ENCODE assay signal across 19 cellular contexts in genomic region chr16:19242987-19243386, GRCh38. TPM values are rescaled to one million over a fixed set of nuclear protein-coding genes. Genes with fewer than 3 reads are reported as not detected.
DNase-seq lines count a peak whose midpoint lies in the region; ATAC-seq and TF ChIP-seq lines count a peak whose summit lies in the region.
"Had no signal": no experiment of that assay in that cellular context is flagged by ENCODE, and none has a peak within 500 bp of the region (broad histone marks: within the 10 kb centered on the region; RNA-seq: fewer than 3 reads in every experiment).

No MANE protein-coding gene starts in this region.

- H3K9me3 ChIP-seq in HCT116 (ENCODE audit: control insufficient read depth in 1 of 2, insufficient read depth in 1 of 2, low read depth in 1 of 2, low read length in 2 of 2) (no peaks in the 10 kb centered on the region), endodermal cell (ENCODE audit: control insufficient read depth, low read length) (peaks cover 26% of the 10 kb centered on the region)

- POLR2A ChIA-PET in HCT116 (lab: Charles Lee) = no interaction called here

- H3K4me1 ChIP-seq in HCT116 (ENCODE audit: control insufficient read depth in 1 of 2, insufficient read depth in 2 of 2, low read length in 2 of 2) (no peaks in the 10 kb centered on the region), endodermal cell (ENCODE audit: control insufficient read depth, insufficient read depth, low read length) (no peaks in the 10 kb centered on the region)
- H3K4me1 ChIP-seq: BLaER1 had no signal

- no peaks in the 10 kb centered on the region for H3K9me2 ChIP-seq in HCT116 (ENCODE audit: insufficient read depth)

- no peak overlapping the region for H2AFZ ChIP-seq in HCT116 (ENCODE audit: low read depth, low read length, poor library complexity, severe bottlenecking)
- H2AFZ ChIP-seq: GM23248 had no signal

- TF ChIP-seq POLR2A in HCT116 (IDR thresholded peaks at IDR 0.05; ENCODE audit: borderline replicate concordance, extremely low read depth, insufficient read depth, insufficient read length) = no peak

- peak; percentile 49; the same call in 1 of the 2 replicates for ATAC-seq in HCT116
- no peak for ATAC-seq in GM21723 (IDR thresholded peaks at IDR 0.05; ENCODE audit: unreplicated experiment)

- H3K9me3 Mint-ChIP-seq in endodermal cell = peaks cover 5% of the 10 kb centered on the region

- intact Hi-C loops in HCT116 (cut with micrococcal nuclease) = no loop called here

- no peaks in the 10 kb centered on the region for H3K79me2 ChIP-seq in HCT116 (ENCODE audit: insufficient read depth, low read length)

- no peak overlapping the region for H3K4me3 Mint-ChIP-seq in endodermal cell
- H3K4me3 Mint-ChIP-seq: CD4-positive, CD25-positive, alpha-beta regulatory T cell; IgD-negative memory B cell had no signal

- RAD21 ChIA-PET in HCT116 (lab: Charles Lee; ENCODE audit: low non-redundant PET in 1 of 2, low total read pairs in 2 of 2, uncharacterized antibody in 2 of 2, unreplicated experiment in 2 of 2) = no interaction called here

- no TSS peak for BruUV-seq in HCT116 (replicated peaks; lab: Mats Ljungman, UMichigan)

- H3K36me3 ChIP-seq in HCT116 (ENCODE audit: control insufficient read depth in 1 of 2, insufficient read depth in 2 of 2, low read length in 2 of 2) = no peaks in the 10 kb centered on the region
- H3K36me3 ChIP-seq in endodermal cell (ENCODE audit: control insufficient read depth, insufficient read depth, low read length) = peaks cover 39% of the 10 kb centered on the region
- H3K36me3 ChIP-seq: BLaER1 had no signal

- H4K20me1 ChIP-seq in HCT116 (ENCODE audit: insufficient read depth) = no peaks in the 10 kb centered on the region
- H4K20me1 ChIP-seq: BLaER1 had no signal

- peaks cover 12% of the 10 kb centered on the region for H3K36me3 Mint-ChIP-seq in endodermal cell (ENCODE audit: low read depth)
- H3K36me3 Mint-ChIP-seq: CD4-positive, CD25-positive, alpha-beta regulatory T cell had no signal

- H3K9ac ChIP-seq in HCT116 (ENCODE audit: low read length) (no peak overlapping the region), endodermal cell (ENCODE audit: extremely low read depth, low read length, poor library complexity, severe bottlenecking) (no peak overlapping the region)
- H3K9ac ChIP-seq: BLaER1, GM23248 had no signal

- DNase-seq in COLO668 (lab: John Stamatoyannopoulos, UW; ENCODE audit: unreplicated experiment) (peak; percentile 15), HCT116 (ENCODE audit: low read depth, low spot score) (no peak), NCI-H510A (lab: John Stamatoyannopoulos, UW) (peak; percentile 48), endodermal cell (no peak), AML-193 (lab: John Stamatoyannopoulos, UW) (no peak)
- no peak for DNase-seq in stimulated activated CD4-positive, alpha-beta T cell treated with anti-CD3 and anti-CD28 coated beads, Interleukin-4, amount 100 ng/mL, for 1 hour
- DNase-seq in activated CD4-positive, alpha-beta T cell treated with anti-CD3 and anti-CD28 coated beads for 48 hours = no peak
- DNase-seq: Calu3; CD4-positive, CD25-positive, alpha-beta regulatory T cell; DMS 273 treated with DMSO at 0.1 percent for 48 hours; DND-41; GDM1; GM23248; KG1 had no signal

- H3K27me3 Mint-ChIP-seq in endodermal cell (ENCODE audit: insufficient read depth) = no peaks in the 10 kb centered on the region
- H3K27me3 Mint-ChIP-seq: CD4-positive, CD25-positive, alpha-beta regulatory T cell; IgD-negative memory B cell had no signal

- peaks cover 3% of the 10 kb centered on the region for H3K4me1 Mint-ChIP-seq in endodermal cell
- H3K4me1 Mint-ChIP-seq: CD4-positive, CD25-positive, alpha-beta regulatory T cell; IgD-negative memory B cell had no signal

- WGBS in endodermal cell (ENCODE audit: insufficient coverage in 1 of 2, insufficient read length in 1 of 2), 2 experiments = 75 to 95% methylated on average over 1 to 2 of the region's 2 CpGs

- CTCF ChIA-PET in HCT116 (lab: Charles Lee) = no interaction called here

- H3K27me3 ChIP-seq in HCT116 (ENCODE audit: insufficient read depth, low read length) = no peaks in the 10 kb centered on the region
- H3K27me3 ChIP-seq in endodermal cell (ENCODE audit: control insufficient read depth, insufficient read depth, low read length, poor library complexity, severe bottlenecking) = no peaks in the 10 kb centered on the region
- H3K27me3 ChIP-seq: BLaER1 had no signal

- H3K4me3 ChIP-seq in HCT116 (replicated peaks in 1 of 2; ENCODE audit: low read depth in 1 of 2, low read length in 2 of 2) = no peak overlapping the region
- no peak overlapping the region for H3K4me3 ChIP-seq in endodermal cell (ENCODE audit: low read length)
- H3K4me3 ChIP-seq: BLaER1, GM23248 had no signal

- H3K27ac ChIP-seq in HCT116 (ENCODE audit: low read depth, low read length) (no peak overlapping the region), endodermal cell (ENCODE audit: low read depth, low read length) (no peak overlapping the region)
- H3K27ac ChIP-seq: BLaER1, GM23248 had no signal

- no peak overlapping the region for H3K27ac Mint-ChIP-seq in endodermal cell
- H3K27ac Mint-ChIP-seq: CD4-positive, CD25-positive, alpha-beta regulatory T cell; IgD-negative memory B cell had no signal

- TF ChIP-seq RAD21 in HCT116 (IDR thresholded peaks at IDR 0.05; ENCODE audit: low read depth) = no peak

- no peak for TF ChIP-seq CTCF in HCT116 (IDR thresholded peaks at IDR 0.05 in 2 of 3, conservative IDR thresholded peaks at IDR 0.05 in 1 of 3; ENCODE audit: borderline replicate concordance in 1 of 3, insufficient read depth in 1 of 3, low read depth in 2 of 3, low read length in 2 of 3)
- TF ChIP-seq CTCF in endodermal cell (conservative IDR thresholded peaks at IDR 0.05) = peak; percentile 47

- no peak overlapping the region for H3K4me2 ChIP-seq in HCT116 (ENCODE audit: low read length)
- H3K4me2 ChIP-seq: BLaER1 had no signal

TF ChIP-seq in HCT116, 20 proteins besides CTCF, POLR2A, EP300 and RAD21:
- no peak for TF ChIP-seq REST (IDR thresholded peaks at IDR 0.05; ENCODE audit: low read depth)
- no peak for TF ChIP-seq ATF3 (IDR thresholded peaks at IDR 0.05)
- no peak for TF ChIP-seq CEBPB (IDR thresholded peaks at IDR 0.05; ENCODE audit: low read depth)

RNA-seq across cellular contexts. Expression of gene CLEC19A, which starts 42.5 kb away (rescaled TPM):
- total RNA-seq in HCT116 (2021; ENCODE audit: unreplicated experiment) (not detected), endodermal cell (1 to 10 TPM; 1.6 to 1.9 TPM)
- not detected in 2 replicates for polyA plus RNA-seq in HCT116 (2012)
- 1.4 TPM for polyA plus RNA-seq in endodermal cell (2013, experiment 1 of 2)
- polyA plus RNA-seq in endodermal cell (2013, experiment 2 of 2) = 4.0 TPM
- total RNA-seq: A673; Calu3; CD4-positive, CD25-positive, alpha-beta regulatory T cell; GM23248; HT1080 had no signal
- polyA plus RNA-seq: CD4-positive, CD25-positive, alpha-beta regulatory T cell; GM23248; IgD-negative memory B cell had no signal

Comparison
In these comparisons a context has a peak if more than half of its experiments do, and no peak if none do; other contexts are left out.
1. DNase-seq: peak in COLO668 (single experiment) and NCI-H510A (single experiment); none in HCT116 (single experiment), endodermal cell (single experiment), stimulated activated CD4-positive, alpha-beta T cell treated with anti-CD3 and anti-CD28 coated beads, Interleukin-4, amount 100 ng/mL, for 1 hour (single experiment), activated CD4-positive, alpha-beta T cell treated with anti-CD3 and anti-CD28 coated beads for 48 hours (single experiment) and AML-193 (0 of 2).